Comparison of ENCODE assay signal across 11 cellular contexts in the genomic region with DNA sequence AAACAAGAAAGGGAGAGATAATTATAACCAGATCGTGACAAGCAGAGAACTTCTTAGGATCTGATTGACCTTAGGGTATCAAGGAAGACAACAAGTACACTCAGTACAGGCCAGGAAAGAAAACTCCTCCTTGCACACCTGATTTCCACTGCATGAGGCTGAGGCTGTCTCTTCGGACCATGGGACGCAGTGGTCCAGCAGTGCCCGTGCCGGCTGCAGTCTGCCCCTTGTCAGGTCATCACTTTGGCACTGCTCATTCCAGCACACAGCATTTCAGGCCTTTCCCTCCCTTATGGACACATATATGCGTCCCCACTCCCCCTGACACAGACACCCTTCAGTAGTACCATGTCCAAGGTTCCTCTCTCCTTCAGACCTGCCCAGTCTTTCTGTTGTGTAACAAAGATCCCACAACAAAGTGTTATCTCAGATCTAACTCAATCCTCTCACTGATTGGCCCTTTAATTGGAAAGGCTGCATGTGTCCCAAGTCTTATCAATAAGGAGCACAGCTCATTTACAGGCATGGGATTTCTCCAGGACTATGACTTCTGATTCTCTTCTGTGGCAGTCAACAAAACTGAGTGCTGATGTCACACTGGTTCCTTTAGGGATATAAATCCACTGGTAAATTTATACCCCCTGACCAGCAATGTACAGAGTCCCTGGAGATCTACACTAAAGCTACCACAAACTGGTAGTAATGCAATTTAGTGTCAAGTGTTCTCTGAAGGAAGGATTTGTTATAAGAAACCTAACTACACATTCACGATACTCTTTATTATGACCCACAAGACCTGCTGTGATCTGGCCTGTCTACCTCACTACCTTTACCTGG. TPM values are rescaled to one million over a fixed set of nuclear protein-coding genes. Genes with fewer than 3 reads are reported as not detected.
DNase-seq lines count a peak whose midpoint lies in the region; ATAC-seq, FAIRE-seq and TF ChIP-seq lines count a peak whose summit lies in the region.
"Had no signal": no experiment of that assay in that cellular context is flagged by ENCODE, and none has a peak within 500 bp of the region (broad histone marks: within the 10 kb centered on the region; RNA-seq: fewer than 3 reads in every experiment).

No MANE protein-coding gene starts in this region.

- no peaks in the 10 kb centered on the region for H3K9me3 ChIP-seq in astrocyte (ENCODE audit: insufficient read depth, low read depth, low read length)
- H3K9me3 ChIP-seq in lower lobe of right lung = no peaks in the 10 kb centered on the region
- H3K9me3 ChIP-seq in thyroid gland = no peaks in the 10 kb centered on the region

- WGBS in thyroid gland, 2 donors = 64 to 67% methylated on average over 7 of the region's 7 CpGs

- H3K4me1 ChIP-seq in astrocyte (ENCODE audit: insufficient read depth, low read length) (peaks cover 18% of the 10 kb centered on the region), lower lobe of right lung (peaks cover 39% of the 10 kb centered on the region), thyroid gland (peaks cover 54 to 61% of the 10 kb centered on the region in 2 donors)

- H3K36me3 ChIP-seq in astrocyte (ENCODE audit: insufficient read depth, low read length) (peaks cover 11% of the 10 kb centered on the region), lower lobe of right lung (peaks cover 28% of the 10 kb centered on the region), thyroid gland (peaks cover 7 to 16% of the 10 kb centered on the region in 2 donors)

- peaks cover 6% of the 10 kb centered on the region for H3K36me3 Mint-ChIP-seq in activated CD8-positive, alpha-beta memory T cell treated with anti-CD3 and anti-CD28 coated beads, Interleukin-2, amount 10 ng/mL, durations not matched to agents 7 days and 5 days
- peaks cover 12% of the 10 kb centered on the region for H3K36me3 Mint-ChIP-seq in astrocyte (ENCODE audit: low read depth, unreplicated experiment)

- no peak overlapping the region for H3K4me3 Mint-ChIP-seq in activated CD8-positive, alpha-beta memory T cell treated with anti-CD3 and anti-CD28 coated beads, Interleukin-2, amount 10 ng/mL, durations not matched to agents 7 days and 5 days
- no peak overlapping the region for H3K4me3 Mint-ChIP-seq in astrocyte (ENCODE audit: unreplicated experiment)
- H3K4me3 Mint-ChIP-seq: activated CD4-positive, alpha-beta memory T cell treated with anti-CD3 and anti-CD28 coated beads, Interleukin-2, amount 10 ng/mL, durations not matched to agents 7 days and 5 days had no signal

- no peak for ATAC-seq in activated CD8-positive, alpha-beta memory T cell treated with anti-CD3 and anti-CD28 coated beads, Interleukin-2, amount 10 ng/mL, durations not matched to agents 7 days and 5 days
- ATAC-seq in lower lobe of right lung (peak in 1 of 2 donors; percentile 8), HG02678 (IDR thresholded peaks at IDR 0.05; ENCODE audit: unreplicated experiment) (no peak), GM18498 (IDR thresholded peaks at IDR 0.05; ENCODE audit: unreplicated experiment) (no peak)

- H2AFZ ChIP-seq in astrocyte (ENCODE audit: low read depth, low read length) = no peak overlapping the region

- peak overlapping the region; percentile 51 for H3K4me2 ChIP-seq in astrocyte (ENCODE audit: low read length)

- TF ChIP-seq CTCF in astrocyte (IDR thresholded peaks at IDR 0.05; ENCODE audit: insufficient read depth, low read depth, low read length) = no peak
- no peak for TF ChIP-seq CTCF in lower lobe of right lung (IDR thresholded peaks at IDR 0.05)
- no peak for TF ChIP-seq CTCF in thyroid gland (IDR thresholded peaks at IDR 0.05)

- CTCF ChIA-PET in activated CD8-positive, alpha-beta memory T cell treated with anti-CD3 and anti-CD28 coated beads, Interleukin-2, amount 10 ng/mL, durations not matched to agents 7 days and 5 days (lab: Charles Lee) = interaction anchor here (0.7 to 14.5 kb wide), 2 partner anchors 9 to 126 kb away, joined by 3 to 401 read pairs; no protein-coding TSS in a partner anchor

- H3K4me3 ChIP-seq in astrocyte (ENCODE audit: insufficient read depth, low read depth, low read length) (no peak overlapping the region), lower lobe of right lung (no peak overlapping the region), thyroid gland (replicated peaks in 1 of 3) (no peak overlapping the region)

- H4K20me1 ChIP-seq in astrocyte (ENCODE audit: insufficient read depth, low read length) = peaks cover 58% of the 10 kb centered on the region

- intact Hi-C loops in lower lobe of right lung (cut with DNase I) = no loop called here
- intact Hi-C loops in thyroid gland (cut with DNase I) = no loop called here

- DNase-seq in activated CD8-positive, alpha-beta memory T cell treated with anti-CD3 and anti-CD28 coated beads, Interleukin-2, amount 10 ng/mL, durations not matched to agents 7 days and 5 days = no peak
- no peak for DNase-seq in activated CD8-positive, alpha-beta memory T cell treated with anti-CD3 and anti-CD28 coated beads, Interleukin-2, amount 50 U/mL, for 48 hours
- DNase-seq in astrocyte (ENCODE audit: low read depth) (no peak), lower lobe of right lung (no peak), thyroid gland (no peak), AG08396 (ENCODE audit: low spot score) (no peak)
- DNase-seq: ACHN; activated CD4-positive, alpha-beta memory T cell treated with anti-CD3 and anti-CD28 coated beads, Interleukin-2, amount 10 ng/mL, durations not matched to agents 7 days and 5 days; DND-41 had no signal

- H3K9ac ChIP-seq in astrocyte (ENCODE audit: low read length) = peak overlapping the region; percentile 31

- H3K27me3 ChIP-seq in astrocyte (ENCODE audit: insufficient read depth, low read length) (no peaks in the 10 kb centered on the region), lower lobe of right lung (ENCODE audit: low read depth) (no peaks in the 10 kb centered on the region), thyroid gland (no peaks in the 10 kb centered on the region)

- H3K27ac ChIP-seq in astrocyte (ENCODE audit: low read depth, low read length) (peak overlapping the region; percentile 25), lower lobe of right lung (peak overlapping the region; percentile 76), thyroid gland (peak overlapping the region; percentile 75 to 96 (median 85))

- H3K27me3 Mint-ChIP-seq in activated CD8-positive, alpha-beta memory T cell treated with anti-CD3 and anti-CD28 coated beads, Interleukin-2, amount 10 ng/mL, durations not matched to agents 7 days and 5 days = no peaks in the 10 kb centered on the region
- no peaks in the 10 kb centered on the region for H3K27me3 Mint-ChIP-seq in astrocyte (ENCODE audit: low read depth, unreplicated experiment)
- H3K27me3 Mint-ChIP-seq: activated CD4-positive, alpha-beta memory T cell treated with anti-CD3 and anti-CD28 coated beads, Interleukin-2, amount 10 ng/mL, durations not matched to agents 7 days and 5 days had no signal

- peaks cover 6% of the 10 kb centered on the region for H3K4me1 Mint-ChIP-seq in activated CD8-positive, alpha-beta memory T cell treated with anti-CD3 and anti-CD28 coated beads, Interleukin-2, amount 10 ng/mL, durations not matched to agents 7 days and 5 days
- peaks cover 31% of the 10 kb centered on the region for H3K4me1 Mint-ChIP-seq in astrocyte (ENCODE audit: low read depth, unreplicated experiment)

- H3K9me3 Mint-ChIP-seq in activated CD8-positive, alpha-beta memory T cell treated with anti-CD3 and anti-CD28 coated beads, Interleukin-2, amount 10 ng/mL, durations not matched to agents 7 days and 5 days (ENCODE audit: low read depth) = no peaks in the 10 kb centered on the region
- H3K9me3 Mint-ChIP-seq in astrocyte (ENCODE audit: unreplicated experiment) = no peaks in the 10 kb centered on the region
- H3K9me3 Mint-ChIP-seq: activated CD4-positive, alpha-beta memory T cell treated with anti-CD3 and anti-CD28 coated beads, Interleukin-2, amount 10 ng/mL, durations not matched to agents 7 days and 5 days had no signal

- H3K79me2 ChIP-seq in astrocyte (ENCODE audit: insufficient read depth, low read length) = peaks cover 56% of the 10 kb centered on the region

- no peak for FAIRE-seq in astrocyte (lab: Jason Lieb, UNC)

- peak overlapping the region; percentile 12 for H3K27ac Mint-ChIP-seq in activated CD8-positive, alpha-beta memory T cell treated with anti-CD3 and anti-CD28 coated beads, Interleukin-2, amount 10 ng/mL, durations not matched to agents 7 days and 5 days
- peak overlapping the region; percentile 96 for H3K27ac Mint-ChIP-seq in astrocyte (ENCODE audit: unreplicated experiment)
- H3K27ac Mint-ChIP-seq: activated CD4-positive, alpha-beta memory T cell treated with anti-CD3 and anti-CD28 coated beads, Interleukin-2, amount 10 ng/mL, durations not matched to agents 7 days and 5 days had no signal

- no peak for TF ChIP-seq POLR2A in thyroid gland (IDR thresholded peaks at IDR 0.05)

RNA-seq across cellular contexts. Expression of a gene that starts 27.9 kb away (rescaled TPM):
- total RNA-seq in activated CD8-positive, alpha-beta memory T cell treated with anti-CD3 and anti-CD28 coated beads, Interleukin-2, amount 10 ng/mL, durations not matched to agents 7 days and 5 days = 100 to 1,000 TPM; 120 to 140 TPM
- total RNA-seq in astrocyte (57.4 and 65.8 TPM in 2 replicates), lower lobe of right lung (75.5 TPM), thyroid gland (100 to 1,000 TPM in 3 of 4 donors, 10 to 100 TPM in 1; 91.9 to 156 (median 120) TPM)

RNA-seq across cellular contexts. Expression of a gene that starts 52.2 kb away (rescaled TPM):
- 10 to 100 TPM; 41.8 to 47.7 TPM for total RNA-seq in activated CD8-positive, alpha-beta memory T cell treated with anti-CD3 and anti-CD28 coated beads, Interleukin-2, amount 10 ng/mL, durations not matched to agents 7 days and 5 days
- total RNA-seq in astrocyte = 44.1 and 47.6 TPM in 2 replicates
- 30.5 TPM for total RNA-seq in lower lobe of right lung
- 10 to 100 TPM; 16.3 to 64.7 (median 25.7) TPM for total RNA-seq in thyroid gland

Comparison
In these comparisons a context has a peak if more than half of its experiments do, and no peak if none do; other contexts are left out.
1. H3K27ac ChIP-seq: peak in every context shown above with its lines; median percentile 85 in thyroid gland; 76 in lower lobe of right lung; 25 in astrocyte.